7 cellular contexts compared by ENCODE assay signal in the genomic region with DNA sequence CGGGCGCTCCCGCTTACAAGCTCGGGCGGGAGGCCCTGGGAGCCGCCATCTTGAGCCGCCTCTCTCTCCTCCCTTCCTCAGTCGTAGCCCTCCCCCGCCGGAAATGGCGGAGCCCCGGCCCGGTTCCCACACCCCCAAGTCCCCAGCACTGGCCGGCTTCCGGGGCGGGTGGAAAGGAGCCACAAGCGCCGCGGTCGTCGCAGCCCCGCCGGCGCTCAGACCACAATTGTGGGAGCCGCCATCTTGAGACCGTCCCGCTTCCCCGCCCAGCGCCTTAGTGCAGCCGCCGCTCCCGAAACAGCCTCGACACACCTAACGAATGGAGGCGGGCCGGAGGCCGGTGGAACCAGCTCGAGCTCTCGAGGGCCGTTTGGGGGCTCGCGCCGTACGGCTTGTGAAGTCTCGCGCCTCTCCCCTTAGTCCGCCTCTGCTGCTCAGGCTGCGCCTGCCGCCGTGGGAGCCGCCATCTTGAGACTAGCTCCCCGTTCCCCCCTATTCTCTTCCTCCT. TPM values are rescaled to one million over a fixed set of nuclear protein-coding genes. Genes with fewer than 3 reads are reported as not detected.
DNase-seq lines count a peak whose midpoint lies in the region; ATAC-seq and TF ChIP-seq lines count a peak whose summit lies in the region.

No MANE protein-coding gene starts in this region.

- ATAC-seq in HG02884 (IDR thresholded peaks at IDR 0.05; ENCODE audit: unreplicated experiment): peak; percentile 11

- H3K9ac ChIP-seq in iPS-18a (ENCODE audit: low read length) (peak overlapping the region; percentile 100), skeletal muscle satellite cell (ENCODE audit: low read depth, low read length) (peak overlapping the region; percentile 97)

- H3K27ac ChIP-seq in iPS-18a (ENCODE audit: low read length): peak overlapping the region; percentile 99

- TF ChIP-seq CTCF in brain (conservative IDR thresholded peaks at IDR 0.05): no peak

- H3K27me3 Mint-ChIP-seq in brain: no peaks in the 10 kb centered on the region

- peak; percentile 32 for TF ChIP-seq POLR2A in GM15510 (IDR thresholded peaks at IDR 0.05; ENCODE audit: borderline replicate concordance, extremely low read depth, insufficient read length)

- H3K36me3 Mint-ChIP-seq in brain: no peaks in the 10 kb centered on the region

- DNase-seq in NCI-H187 treated with DMSO at 0.1 percent for 48 hours (lab: John Stamatoyannopoulos, UW) (peak; percentile 71), UCSD-AML1 (lab: John Stamatoyannopoulos, UW; ENCODE audit: unreplicated experiment) (peak; percentile 94)

- H3K9me3 Mint-ChIP-seq in brain: peaks cover 0 to 38% (median 6%) of the 10 kb centered on the region in 5 experiments

- H3K27me3 ChIP-seq in iPS-18a (ENCODE audit: control insufficient read depth, insufficient read depth, low read length) (no peaks in the 10 kb centered on the region), skeletal muscle satellite cell (ENCODE audit: control insufficient read depth, insufficient read depth, low read length) (no peaks in the 10 kb centered on the region)

- H3K4me3 ChIP-seq in iPS-18a (ENCODE audit: low read length) (peak overlapping the region; percentile 87), skeletal muscle satellite cell (ENCODE audit: low read length) (peak overlapping the region; percentile 85)

- H3K36me3 ChIP-seq in iPS-18a (ENCODE audit: control insufficient read depth, low read depth, low read length) (no peaks in the 10 kb centered on the region), skeletal muscle satellite cell (ENCODE audit: insufficient read depth, low read length) (peaks cover 10% of the 10 kb centered on the region)

- H3K4me1 ChIP-seq in iPS-18a (ENCODE audit: control insufficient read depth, low read depth, low read length) (peaks cover 7% of the 10 kb centered on the region), skeletal muscle satellite cell (ENCODE audit: control insufficient read depth, insufficient read depth, low read length) (peaks cover 46% of the 10 kb centered on the region)

- peak overlapping the region; percentile 95 to 100 (median 100) for H3K4me3 Mint-ChIP-seq in brain

- peaks cover 4% of the 10 kb centered on the region for H3K9me3 ChIP-seq in iPS-18a (ENCODE audit: control insufficient read depth, low read depth, low read length)
- H3K9me3 ChIP-seq in skeletal muscle satellite cell (replicated peaks; ENCODE audit: low read length): no peaks in the 10 kb centered on the region

- H3K4me1 Mint-ChIP-seq in brain: peaks cover 47% of the 10 kb centered on the region

- H3K27ac Mint-ChIP-seq in brain: peak overlapping the region; percentile 99 to 100 (median 100)

- H3K4me2 ChIP-seq in skeletal muscle satellite cell (ENCODE audit: low read length): peak overlapping the region; percentile 95

RNA-seq across cellular contexts. Expression of gene HCFC1, which starts 0.4 kb away (rescaled TPM):
- 81.4 TPM for polyA plus RNA-seq in brain (ENCODE audit: insufficient read depth, low read depth, low replicate concordance)
- 22.6 and 24.5 TPM in 2 replicates for total RNA-seq in skeletal muscle satellite cell (2012; rRNA removed)

RNA-seq across cellular contexts. Expression of gene TMEM187, which starts 1.4 kb away (rescaled TPM):
- polyA plus RNA-seq in brain (ENCODE audit: insufficient read depth, low read depth, low replicate concordance): 11.9 TPM
- 6.8 and 7.6 TPM in 2 replicates for total RNA-seq in skeletal muscle satellite cell (2012; rRNA removed)

RNA-seq across cellular contexts. Expression of gene RENBP, which starts 26.7 kb away (rescaled TPM):
- polyA plus RNA-seq in brain (ENCODE audit: insufficient read depth, low read depth, low replicate concordance): 16.6 TPM
- total RNA-seq in skeletal muscle satellite cell (2012; rRNA removed): 2.4 and 11.2 TPM in 2 replicates

RNA-seq across cellular contexts. Expression of gene NAA10, which starts 36.3 kb away (rescaled TPM):
- polyA plus RNA-seq in brain (ENCODE audit: insufficient read depth, low read depth, low replicate concordance): 118 TPM
- total RNA-seq in skeletal muscle satellite cell (2012; rRNA removed): 102 and 164 TPM in 2 replicates

RNA-seq across cellular contexts. Expression of gene ARHGAP4, which starts 45.1 kb away (rescaled TPM):
- polyA plus RNA-seq in brain (ENCODE audit: insufficient read depth, low read depth, low replicate concordance): 16.3 TPM
- total RNA-seq in skeletal muscle satellite cell (2012; rRNA removed): 0.76 and 1.3 TPM in 2 replicates

Comparison
In these comparisons a context has a peak if more than half of its experiments do, and no peak if none do; other contexts are left out.
1. Peak in every context shown above with its lines: DNase-seq, ATAC-seq, H3K4me3 ChIP-seq and H3K27ac ChIP-seq.